In the genomic region with DNA sequence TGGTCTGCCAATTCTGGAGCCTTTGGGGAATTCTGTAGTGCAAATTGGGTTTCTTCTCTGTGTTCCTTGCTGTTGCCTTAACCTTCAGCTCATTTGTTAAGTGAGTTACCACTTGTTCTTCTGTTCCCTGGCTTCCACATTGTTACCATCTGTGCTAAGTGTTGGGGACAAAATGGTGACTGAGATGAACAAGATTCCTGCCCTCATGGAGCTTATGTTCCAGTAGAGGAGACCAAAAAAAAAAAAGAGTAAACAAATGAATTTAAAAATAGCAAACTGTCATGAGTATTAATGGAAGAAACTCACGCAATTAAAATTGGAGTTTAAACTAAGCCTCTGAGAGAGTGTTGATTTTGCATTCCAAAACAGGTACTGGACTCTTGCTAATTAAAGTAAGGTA, we compare ENCODE assay signal across 22 cellular contexts.
"Had no signal": no experiment of that assay in that cellular context is flagged by ENCODE, and none has a peak within 500 bp of the region (broad histone marks: within the 10 kb centered on the region; RNA-seq: fewer than 3 reads in every experiment).

No MANE protein-coding gene starts in this region.

- H3K36me3 ChIP-seq: neutrophil, pancreas, sigmoid colon, spleen, thyroid gland, vagina had no signal

- ATAC-seq: left colon; natural killer cell; pancreas; right cardiac atrium; stimulated activated naive B cell treated with anti-CD40 and anti-IgM and Interleukin-4, amounts not matched to agents 10 μg/mL and 1 μg/mL and 100 μg/mL, for 72 hours had no signal

- FAIRE-seq: frontal cortex, islet of Langerhans, pancreas had no signal

- H3K4me3 ChIP-seq: dorsolateral prefrontal cortex, lung, pancreas, sigmoid colon, skin epidermis, spleen, thyroid gland, vagina had no signal

- H3K9me3 ChIP-seq: neutrophil, pancreas, sigmoid colon, spleen, thyroid gland, vagina had no signal

- DNase-seq: cerebellar nuclear complex; cortex of kidney; dorsolateral prefrontal cortex; effector CD4-positive, alpha-beta T cell; head of caudate nucleus; hippocampal formation; left colon; natural killer cell; pancreas; right cardiac atrium; sigmoid colon; spleen; stimulated activated CD4-positive, alpha-beta T cell treated with anti-CD3 and anti-CD28 coated beads, Interleukin-2, amount 100 ng/mL, for 48 hours; stimulated activated naive B cell treated with anti-CD40 and anti-IgM and Interleukin-4, amounts not matched to agents 10 μg/mL and 1 μg/mL and 100 μg/mL, for 72 hours; thyroid gland; trophoblast cell had no signal

- H3K27ac ChIP-seq: dorsolateral prefrontal cortex, neutrophil, pancreas, skin epidermis, spleen, thyroid gland, vagina had no signal

- H3K27me3 ChIP-seq: dorsolateral prefrontal cortex, neutrophil, pancreas, sigmoid colon, thyroid gland, vagina had no signal
